Comparison of ENCODE assay signal across 8 cellular contexts in the genomic region with DNA sequence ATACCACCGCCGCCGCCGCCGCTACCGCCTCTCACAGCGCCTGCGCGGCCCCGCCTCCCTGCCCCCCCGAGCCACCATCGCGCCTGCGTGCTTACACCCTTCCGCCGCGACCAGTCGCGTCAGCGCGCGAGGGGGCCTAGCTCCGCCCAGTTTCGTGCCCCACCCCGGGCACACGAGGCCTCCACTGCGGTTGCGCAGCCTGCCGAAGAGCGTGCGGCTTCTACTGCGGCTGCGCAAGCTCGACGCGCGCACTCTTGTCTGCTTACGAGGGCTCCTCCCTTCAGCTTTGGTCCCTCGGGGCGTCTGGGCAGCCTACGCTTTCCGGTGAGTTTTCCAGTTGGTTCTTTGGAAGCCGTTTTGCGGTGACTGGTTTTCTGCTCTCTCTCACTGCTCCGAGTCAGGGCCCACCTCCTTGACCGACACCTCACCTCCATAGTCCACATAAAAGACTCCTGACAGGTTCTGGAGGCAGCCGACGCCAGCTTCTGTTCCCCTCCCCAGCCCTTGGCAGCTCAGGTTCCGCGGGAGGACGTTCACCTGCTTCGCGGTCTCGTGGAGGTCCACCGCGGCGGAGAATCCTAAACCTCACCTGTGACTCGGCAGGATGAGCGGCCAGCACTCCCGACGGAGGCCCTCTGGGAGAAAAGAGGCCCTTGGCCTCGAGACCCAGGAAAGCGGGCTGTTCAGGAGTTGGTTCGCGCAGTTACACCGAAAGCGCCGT. TPM values are rescaled to one million over a fixed set of nuclear protein-coding genes. Genes with fewer than 3 reads are reported as not detected.
DNase-seq lines count a peak whose midpoint lies in the region; FAIRE-seq and TF ChIP-seq lines count a peak whose summit lies in the region.

Gene PITPNB, minus strand, starts transcription at position 35 of the 721 bp plus-strand sequence. CDS start 65 bp downstream, outside the sequence.

- H3K36me3 Mint-ChIP-seq in HFFc6 (ENCODE audit: low read depth): peaks cover 16% of the 10 kb centered on the region
- peaks cover 31% of the 10 kb centered on the region for H3K36me3 Mint-ChIP-seq in activated naive CD4-positive, alpha-beta T cell treated with anti-CD3 and anti-CD28 coated beads for 36 hours (ENCODE audit: low read depth)

- no peaks in the 10 kb centered on the region for H3K27me3 ChIP-seq in neuronal stem cell (ENCODE audit: control insufficient read depth in 3 of 3, insufficient read depth in 3 of 3, low read depth in 1 of 3, low read length in 3 of 3)
- H3K27me3 ChIP-seq in subcutaneous abdominal adipose tissue (ENCODE audit: control insufficient read depth in 5 of 5, insufficient read depth in 4 of 5, low read length in 5 of 5): no peaks in the 10 kb centered on the region

- peaks cover under 1 to 7% of the 10 kb centered on the region in 2 donors for H3K9me3 ChIP-seq in neuronal stem cell (replicated peaks in 1 of 2; ENCODE audit: control insufficient read depth in 2 of 2, insufficient read depth in 1 of 2, low read depth in 1 of 2, low read length in 2 of 2)
- no peaks in the 10 kb centered on the region for H3K9me3 ChIP-seq in subcutaneous abdominal adipose tissue (ENCODE audit: control insufficient read depth in 5 of 5, low read length in 5 of 5)

- intact Hi-C loops in activated naive CD4-positive, alpha-beta T cell treated with anti-CD3 and anti-CD28 coated beads for 36 hours (cut with micrococcal nuclease): loop anchor here (5.0 kb wide), 2 partner anchors 37 to 883 kb away; partner anchors contain the start of gene XBP1

- H4K91ac ChIP-seq in neuronal stem cell (ENCODE audit: low read depth, low read length, poor library complexity): no peak within 1 kb of the TSS

- peaks cover 60% of the 10 kb centered on the region for H3K4me1 Mint-ChIP-seq in HFFc6 (ENCODE audit: low read depth)
- H3K4me1 Mint-ChIP-seq in activated naive CD4-positive, alpha-beta T cell treated with anti-CD3 and anti-CD28 coated beads for 36 hours (ENCODE audit: low read depth): peaks cover 61% of the 10 kb centered on the region

- peak within 1 kb of the TSS; percentile 36 for H2AK5ac ChIP-seq in neuronal stem cell (ENCODE audit: low read depth, low read length)

- peaks cover 3 to 40% of the 10 kb centered on the region in 2 donors for H3K36me3 ChIP-seq in neuronal stem cell (replicated peaks in 1 of 2; ENCODE audit: control insufficient read depth in 2 of 2, insufficient read depth in 2 of 2, low read length in 2 of 2)
- H3K36me3 ChIP-seq in subcutaneous abdominal adipose tissue (ENCODE audit: control insufficient read depth in 5 of 5, insufficient read depth in 5 of 5, low read length in 5 of 5): peaks cover 0 to 1% (median 0%) of the 10 kb centered on the region in 5 donors

- H3K9me3 Mint-ChIP-seq in HFFc6: no peaks in the 10 kb centered on the region
- H3K9me3 Mint-ChIP-seq in activated naive CD4-positive, alpha-beta T cell treated with anti-CD3 and anti-CD28 coated beads for 36 hours: no peaks in the 10 kb centered on the region

- H4K8ac ChIP-seq in neuronal stem cell (ENCODE audit: low read depth, low read length): no peak within 1 kb of the TSS

- peak within 1 kb of the TSS; percentile 78 for H3K4me2 ChIP-seq in neuronal stem cell (ENCODE audit: insufficient read depth, low read length, poor library complexity, severe bottlenecking)

- H3K27ac ChIP-seq in neuronal stem cell (replicated peaks; ENCODE audit: low read length) (peak within 1 kb of the TSS; percentile 83), subcutaneous abdominal adipose tissue (ENCODE audit: low read depth, low read length) (peak within 1 kb of the TSS; percentile 100)

- no peak within 1 kb of the TSS for H2BK12ac ChIP-seq in neuronal stem cell (ENCODE audit: low read length)

- H2BK5ac ChIP-seq in neuronal stem cell (ENCODE audit: low read length): peak within 1 kb of the TSS; percentile 84

- peaks cover 2% of the 10 kb centered on the region for H3K79me1 ChIP-seq in neuronal stem cell (ENCODE audit: low read depth, low read length)

- H3K27me3 Mint-ChIP-seq in HFFc6 (ENCODE audit: insufficient read depth): peaks cover 3% of the 10 kb centered on the region
- no peaks in the 10 kb centered on the region for H3K27me3 Mint-ChIP-seq in activated naive CD4-positive, alpha-beta T cell treated with anti-CD3 and anti-CD28 coated beads for 36 hours (ENCODE audit: low read depth)

- TF ChIP-seq CTCF in HFFc6 (IDR thresholded peaks at IDR 0.05) (no peak), NB4 (IDR thresholded peaks at IDR 0.05; ENCODE audit: low read depth, low read length) (no peak)

- WGBS in neuronal stem cell (ENCODE audit: extremely low coverage in 2 of 2, insufficient read length in 2 of 2, insufficient replicate concordance in 1 of 2), 2 donors: no CpG with 5 or more reads among the region's 68 CpGs

- peak within 1 kb of the TSS; percentile 87 for H3K18ac ChIP-seq in neuronal stem cell (ENCODE audit: low read length)

- H2BK120ac ChIP-seq in neuronal stem cell (ENCODE audit: low read depth, low read length): no peak within 1 kb of the TSS

- H3K4me3 ChIP-seq in NB4 (ENCODE audit: low read depth, low read length) (peak within 1 kb of the TSS; percentile 94), neuronal stem cell (ENCODE audit: low read length in 2 of 2) (peak within 1 kb of the TSS; percentile 91 to 97), subcutaneous abdominal adipose tissue (ENCODE audit: low read depth in 1 of 5, low read length in 5 of 5) (peak within 1 kb of the TSS; percentile 82 to 92 (median 89))

- H2BK15ac ChIP-seq in neuronal stem cell (ENCODE audit: low read length): peak within 1 kb of the TSS; percentile 17

- DNase-seq in GM04503 (ENCODE audit: low read depth) (peak; percentile 78), HFFc6 (peak; percentile 95), NB4 (ENCODE audit: low read depth) (peak; percentile 97), SK-N-DZ (ENCODE audit: low spot score) (peak; percentile 98), frontal cortex (ENCODE audit: low spot score in 2 of 2) (peak; percentile 98), neuronal stem cell (ENCODE audit: low spot score) (peak; percentile 98)
- peak; percentile 98 for DNase-seq in activated naive CD4-positive, alpha-beta T cell treated with anti-CD3 and anti-CD28 coated beads for 36 hours

- H3K9ac ChIP-seq in neuronal stem cell (ENCODE audit: low read depth, low read length, poor library complexity): peak within 1 kb of the TSS; percentile 91
- peak within 1 kb of the TSS; percentile 95 to 99 (median 96) for H3K9ac ChIP-seq in subcutaneous abdominal adipose tissue (ENCODE audit: low read length in 5 of 5)

- H3K4ac ChIP-seq in neuronal stem cell (ENCODE audit: low read length): no peak within 1 kb of the TSS

- H3K14ac ChIP-seq in neuronal stem cell (ENCODE audit: low read length): no peak within 1 kb of the TSS

- H3K23ac ChIP-seq in neuronal stem cell (ENCODE audit: low read depth, low read length, poor library complexity): peak within 1 kb of the TSS; percentile 44

- CTCF ChIA-PET in activated naive CD4-positive, alpha-beta T cell treated with anti-CD3 and anti-CD28 coated beads for 36 hours (lab: Charles Lee): interaction anchor here (0.6 to 1.0 kb wide), 6 partner anchors 20 to 1440 kb away, joined by 3 to 6 read pairs (median 3); no protein-coding TSS in a partner anchor

- peak within 1 kb of the TSS; percentile 96 for H3K4me3 Mint-ChIP-seq in HFFc6
- peak within 1 kb of the TSS; percentile 96 for H3K4me3 Mint-ChIP-seq in activated naive CD4-positive, alpha-beta T cell treated with anti-CD3 and anti-CD28 coated beads for 36 hours

- peak within 1 kb of the TSS; percentile 98 for H3K27ac Mint-ChIP-seq in HFFc6
- H3K27ac Mint-ChIP-seq in activated naive CD4-positive, alpha-beta T cell treated with anti-CD3 and anti-CD28 coated beads for 36 hours: peak within 1 kb of the TSS; percentile 96

- H3K4me1 ChIP-seq in neuronal stem cell (ENCODE audit: control insufficient read depth in 2 of 2, insufficient read depth in 1 of 2, low read depth in 1 of 2, low read length in 2 of 2): peaks cover 4 to 5% of the 10 kb centered on the region in 2 donors
- peaks cover 3 to 27% (median 24%) of the 10 kb centered on the region in 5 donors for H3K4me1 ChIP-seq in subcutaneous abdominal adipose tissue (ENCODE audit: control insufficient read depth in 5 of 5, insufficient read depth in 5 of 5, low read length in 5 of 5)

- H2AFZ ChIP-seq in neuronal stem cell (ENCODE audit: low read length): peak within 1 kb of the TSS; percentile 93

- no peak for FAIRE-seq in frontal cortex (lab: Jason Lieb, UNC)

- TF ChIP-seq POLR2A in NB4 (IDR thresholded peaks at IDR 0.05; ENCODE audit: extremely low read depth, insufficient read length): peak; percentile 60

RNA-seq across cellular contexts. Expression of gene PITPNB, which starts in this region (rescaled TPM):
- 10 to 100 TPM; 54.3 to 80.5 (median 74.8) TPM for total RNA-seq in HFFc6 (2021; fragmentation: NEBNext Ultra II Directional; extraction: Animal tissue kit (Norgen Biotek cat#: 25700))
- polyA plus RNA-seq in SK-N-DZ (2014; cell fraction: cytosol; rRNA removed): 38.0 and 39.1 TPM in 2 replicates
- 46.3 and 72.6 TPM in 2 replicates for polyA plus RNA-seq in SK-N-DZ (2014; cell fraction: nucleus; rRNA removed)
- 10 to 100 TPM; 76.4 to 78.7 TPM for total RNA-seq in activated naive CD4-positive, alpha-beta T cell treated with anti-CD3 and anti-CD28 coated beads for 36 hours
- total RNA-seq in frontal cortex: 39.1 TPM
- polyA plus RNA-seq in neuronal stem cell (2013, experiment 1 of 2): 48.4 TPM
- 48.6 TPM for polyA plus RNA-seq in neuronal stem cell (2013, experiment 2 of 2)

Comparison
In these comparisons a context has a peak if more than half of its experiments do, and no peak if none do; other contexts are left out.
1. Peak in every context shown above with its lines: DNase-seq, H3K4me3 ChIP-seq and H3K27ac ChIP-seq.